ENCODE assay signal across 10 cellular contexts in the genomic region with DNA sequence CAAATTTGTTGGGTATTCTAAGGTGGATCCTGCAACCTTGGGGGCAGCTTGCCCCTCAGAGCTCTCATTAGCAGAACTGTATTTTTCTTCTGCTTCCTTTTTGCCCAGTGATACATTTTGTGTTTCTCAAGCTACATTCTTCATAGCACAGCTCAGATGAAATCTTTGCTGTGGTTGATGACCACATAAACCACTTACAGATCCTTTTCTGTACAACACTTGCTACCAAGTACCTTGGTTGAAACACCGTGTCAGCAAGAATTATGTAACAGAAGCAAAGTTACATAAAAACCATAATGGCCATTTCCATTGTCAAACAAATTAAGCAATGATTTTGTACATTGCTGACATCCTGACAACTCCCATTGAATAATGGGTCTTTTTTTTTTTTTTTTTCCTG. TPM values are rescaled to one million over a fixed set of nuclear protein-coding genes. Genes with fewer than 3 reads are reported as not detected.
DNase-seq lines count a peak whose midpoint lies in the region; ATAC-seq, FAIRE-seq and TF ChIP-seq lines count a peak whose summit lies in the region.
"Had no signal": no experiment of that assay in that cellular context is flagged by ENCODE, and none has a peak within 500 bp of the region (broad histone marks: within the 10 kb centered on the region; RNA-seq: fewer than 3 reads in every experiment).

No MANE protein-coding gene starts in this region.

- no peak for DNase-seq in GM12891 (ENCODE audit: insufficient read length, low spot score)
- DNase-seq in NOMO-1 (lab: John Stamatoyannopoulos, UW; ENCODE audit: unreplicated experiment in 2 of 2) = peak; percentile 68 to 97
- no peak for DNase-seq in left lung
- no peak for DNase-seq in nucleus accumbens (lab: John Stamatoyannopoulos, UW)
- no peak for DNase-seq in NCI-H510A treated with DMSO at 0.1 percent for 48 hours (lab: John Stamatoyannopoulos, UW)
- no peak for DNase-seq in heart right ventricle
- DNase-seq: NCI-H526 had no signal

- peak overlapping the region in 1 of 2 donors; percentile 42 for H3K27ac ChIP-seq in left lung
- no peak overlapping the region for H3K27ac ChIP-seq in heart right ventricle

- H3K36me3 ChIP-seq in left lung (no peaks in the 10 kb centered on the region), heart right ventricle (peaks cover 0 to 3% (median 0%) of the 10 kb centered on the region in 9 donors)

- peak; percentile 91 for FAIRE-seq in GM12891 (lab: Jason Lieb, UNC)

- peak; percentile 74 for ATAC-seq in HG02678 (IDR thresholded peaks at IDR 0.05; ENCODE audit: unreplicated experiment)
- ATAC-seq in left lung = peak; percentile 74
- no peak for ATAC-seq in HG03457 (IDR thresholded peaks at IDR 0.05; ENCODE audit: unreplicated experiment)
- no peak for ATAC-seq in heart right ventricle

- TF ChIP-seq CTCF in left lung (IDR thresholded peaks at IDR 0.05) (no peak), heart right ventricle (IDR thresholded peaks at IDR 0.05) (no peak)

- H3K4me1 ChIP-seq in left lung (peaks cover 0 to 41% of the 10 kb centered on the region in 2 donors), heart right ventricle (peaks cover 0 to 41% (median 4%) of the 10 kb centered on the region in 9 donors)

- H3K9me3 ChIP-seq in left lung (no peaks in the 10 kb centered on the region), heart right ventricle (no peaks in the 10 kb centered on the region)

- intact Hi-C loops in left lung (cut with DNase I) (no loop called here), heart right ventricle (cut with DNase I) (no loop called here)

- WGBS in heart right ventricle, 2 donors = 84 to 92% methylated on average over 1 of the region's 1 CpG

- H3K4me3 ChIP-seq in left lung (no peak overlapping the region), heart right ventricle (no peak overlapping the region)
- H3K4me3 ChIP-seq: skin epidermis had no signal

- no peak for TF ChIP-seq POLR2A in GM12891 (IDR thresholded peaks at IDR 0.05; ENCODE audit: low read depth, low read length)

- H3K27me3 ChIP-seq in left lung (no peaks in the 10 kb centered on the region), heart right ventricle (no peaks in the 10 kb centered on the region)

TF ChIP-seq in GM12891, 5 proteins besides CTCF, POLR2A, EP300 and RAD21:
- TF ChIP-seq POU2F2 (IDR thresholded peaks at IDR 0.05; ENCODE audit: low read depth, low read length) (no peak), POLR2AphosphoS5 (IDR thresholded peaks at IDR 0.05; ENCODE audit: low read depth, low read length) (no peak)
TF ChIP-seq in GM12891: peak in this region for 0.

RNA-seq across cellular contexts. Expression of gene PLBD1, which starts 9.7 kb away (rescaled TPM):
- polyA plus RNA-seq in GM12891 (2012; ENCODE audit: low read depth, missing spikeins) = 0.98 TPM
- 10 to 100 TPM; 29.3 to 44.8 TPM for total RNA-seq in left lung
- total RNA-seq in heart right ventricle = 10 to 100 TPM; 19.4 to 45.1 (median 30.1) TPM
- polyA plus RNA-seq in heart right ventricle = 10 to 100 TPM in 1 of 2 donors, 1 to 10 TPM in 1; 6.4 to 10.9 TPM

Comparison
In these comparisons a context has a peak if more than half of its experiments do, and no peak if none do; other contexts are left out.
1. DNase-seq: peak in NOMO-1 (2 of 2); none in GM12891 (single experiment), left lung (0 of 2), nucleus accumbens (0 of 56), NCI-H510A treated with DMSO at 0.1 percent for 48 hours (single experiment) and heart right ventricle (0 of 2).
2. ATAC-seq: peak in HG02678 (single experiment) and left lung (single experiment); none in HG03457 (single experiment) and heart right ventricle (0 of 8).